In genomic region chr14:65263161-65263788, GRCh38 we compare ENCODE assay signal across 1 cellular context.
TF ChIP-seq lines count a peak whose summit lies in the region.

No MANE protein-coding gene starts in this region.

TF ChIP-seq in SK-N-SH, 30 proteins besides CTCF, POLR2A, EP300 and RAD21 (continued from another document):
- TF ChIP-seq FOXJ3 (CRISPR knock-in tag; IDR thresholded peaks at IDR 0.05): no peak
- no peak for TF ChIP-seq EZH2phosphoT487 (IDR thresholded peaks at IDR 0.05; ENCODE audit: borderline replicate concordance, low read depth)
- TF ChIP-seq MEF2A (IDR thresholded peaks at IDR 0.05; ENCODE audit: borderline replicate concordance, low read depth): no peak
- TF ChIP-seq FOSL2 (IDR thresholded peaks at IDR 0.05; ENCODE audit: borderline replicate concordance, low read depth): peak; percentile 74
- no peak for TF ChIP-seq REST (IDR thresholded peaks at IDR 0.05; ENCODE audit: low read depth, low read length)
- peak; percentile 91 for TF ChIP-seq PBX3 (IDR thresholded peaks at IDR 0.05)
- TF ChIP-seq NFIC (IDR thresholded peaks at IDR 0.05; ENCODE audit: borderline replicate concordance): no peak
- no peak for TF ChIP-seq RXRA (IDR thresholded peaks at IDR 0.05; ENCODE audit: borderline replicate concordance, low read depth)
- TF ChIP-seq MXI1 (IDR thresholded peaks at IDR 0.05; ENCODE audit: low read depth, low read length): no peak
- TF ChIP-seq TCF12 (IDR thresholded peaks at IDR 0.05): peak; percentile 93
- TF ChIP-seq GATA2 (CRISPR knock-in tag; IDR thresholded peaks at IDR 0.05): no peak
- TF ChIP-seq GABPA (IDR thresholded peaks at IDR 0.05; ENCODE audit: low read depth): no peak
- no peak for TF ChIP-seq SMC3 (IDR thresholded peaks at IDR 0.05; ENCODE audit: low read depth, low read length)
- TF ChIP-seq TEAD4 (IDR thresholded peaks at IDR 0.05; ENCODE audit: borderline replicate concordance, insufficient read depth): no peak
- no peak for TF ChIP-seq CHD2 (IDR thresholded peaks at IDR 0.05; ENCODE audit: low read length, partially characterized antibody)
- TF ChIP-seq RFX5 (IDR thresholded peaks at IDR 0.05; ENCODE audit: low read length): no peak
- TF ChIP-seq FOXM1 (IDR thresholded peaks at IDR 0.05; ENCODE audit: low read depth): no peak
- TF ChIP-seq, protein P1, sequence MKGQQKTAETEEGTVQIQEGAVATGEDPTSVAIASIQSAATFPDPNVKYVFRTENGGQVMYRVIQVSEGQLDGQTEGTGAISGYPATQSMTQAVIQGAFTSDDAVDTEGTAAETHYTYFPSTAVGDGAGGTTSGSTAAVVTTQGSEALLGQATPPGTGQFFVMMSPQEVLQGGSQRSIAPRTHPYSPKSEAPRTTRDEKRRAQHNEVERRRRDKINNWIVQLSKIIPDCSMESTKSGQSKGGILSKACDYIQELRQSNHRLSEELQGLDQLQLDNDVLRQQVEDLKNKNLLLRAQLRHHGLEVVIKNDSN (IDR thresholded peaks at IDR 0.05; ENCODE audit: borderline replicate concordance, low read depth): no peak
- TF ChIP-seq YY1 (IDR thresholded peaks at IDR 0.05; ENCODE audit: low read depth): no peak
- TF ChIP-seq, protein P2, sequence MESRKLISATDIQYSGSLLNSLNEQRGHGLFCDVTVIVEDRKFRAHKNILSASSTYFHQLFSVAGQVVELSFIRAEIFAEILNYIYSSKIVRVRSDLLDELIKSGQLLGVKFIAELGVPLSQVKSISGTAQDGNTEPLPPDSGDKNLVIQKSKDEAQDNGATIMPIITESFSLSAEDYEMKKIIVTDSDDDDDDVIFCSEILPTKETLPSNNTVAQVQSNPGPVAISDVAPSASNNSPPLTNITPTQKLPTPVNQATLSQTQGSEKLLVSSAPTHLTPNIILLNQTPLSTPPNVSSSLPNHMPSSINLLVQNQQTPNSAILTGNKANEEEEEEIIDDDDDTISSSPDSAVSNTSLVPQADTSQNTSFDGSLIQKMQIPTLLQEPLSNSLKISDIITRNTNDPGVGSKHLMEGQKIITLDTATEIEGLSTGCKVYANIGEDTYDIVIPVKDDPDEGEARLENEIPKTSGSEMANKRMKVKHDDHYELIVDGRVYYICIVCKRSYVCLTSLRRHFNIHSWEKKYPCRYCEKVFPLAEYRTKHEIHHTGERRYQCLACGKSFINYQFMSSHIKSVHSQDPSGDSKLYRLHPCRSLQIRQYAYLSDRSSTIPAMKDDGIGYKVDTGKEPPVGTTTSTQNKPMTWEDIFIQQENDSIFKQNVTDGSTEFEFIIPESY (IDR thresholded peaks at IDR 0.05; ENCODE audit: borderline replicate concordance, low read depth): no peak
